ENCODE assay signal across 17 cellular contexts in genomic region chr10:75653761-75654160, GRCh38.
DNase-seq lines count a peak whose midpoint lies in the region; ATAC-seq and TF ChIP-seq lines count a peak whose summit lies in the region.
"Had no signal": no experiment of that assay in that cellular context is flagged by ENCODE, and none has a peak within 500 bp of the region (broad histone marks: within the 10 kb centered on the region; RNA-seq: fewer than 3 reads in every experiment).

No MANE protein-coding gene starts in this region.

- no peak overlapping the region for H2AFZ ChIP-seq in PC-9

- no peak for ATAC-seq in effector memory CD8-positive, alpha-beta T cell (replicated peaks)
- no peak for ATAC-seq in Right ventricle myocardium superior (ENCODE audit: poor library complexity)
- ATAC-seq: Panc1 had no signal

- H3F3A ChIP-seq in PC-9 (ENCODE audit: insufficient read depth, low read depth), result peaks cover 3% of the 10 kb centered on the region; the same call in 1 of the 2 replicates

- H3K79me2 ChIP-seq in PC-9 (ENCODE audit: low read depth), result no peaks in the 10 kb centered on the region

- H3K4me3 ChIP-seq in PC-9 (no peak overlapping the region), coronary artery (no peak overlapping the region), skeletal muscle tissue (ENCODE audit: low read length in 3 of 3) (no peak overlapping the region)
- H3K4me3 ChIP-seq: SK-N-MC had no signal

- H3K9me3 Mint-ChIP-seq in effector memory CD8-positive, alpha-beta T cell, result peaks cover 0 to 6% of the 10 kb centered on the region in 2 donors

- no peaks in the 10 kb centered on the region for H3K4me1 Mint-ChIP-seq in effector memory CD8-positive, alpha-beta T cell (ENCODE audit: low read depth in 2 of 2)

- H3K9me3 ChIP-seq in PC-9 (ENCODE audit: insufficient read depth, low read depth) (no peaks in the 10 kb centered on the region), skeletal muscle tissue (ENCODE audit: control insufficient read depth in 3 of 3, low read length in 3 of 3) (no peaks in the 10 kb centered on the region)

- CTCF ChIA-PET in PC-9 (lab: Charles Lee), result no interaction called here

- H3K4me3 Mint-ChIP-seq in effector memory CD8-positive, alpha-beta T cell, result no peak overlapping the region

- TF ChIP-seq CTCF in PC-9 (conservative IDR thresholded peaks at IDR 0.05) (no peak), coronary artery (IDR thresholded peaks at IDR 0.05) (no peak)

- POLR2A ChIA-PET in PC-9 (lab: Charles Lee; ENCODE audit: unreplicated experiment), result no interaction called here

- H3K27me3 ChIP-seq in PC-9 (ENCODE audit: insufficient read depth, low read depth) (no peaks in the 10 kb centered on the region), skeletal muscle tissue (ENCODE audit: control insufficient read depth in 3 of 3, insufficient read depth in 3 of 3, low read length in 3 of 3) (no peaks in the 10 kb centered on the region)

- peak overlapping the region; percentile 6; the same call in 1 of the 2 replicates for H3K27ac ChIP-seq in PC-9
- H3K27ac ChIP-seq in coronary artery, result peak overlapping the region; percentile 51 to 58
- H3K27ac ChIP-seq in skeletal muscle tissue (ENCODE audit: low read depth, low read length), result peak overlapping the region; percentile 8
- H3K27ac ChIP-seq: SK-N-MC had no signal

- H3K9ac ChIP-seq in skeletal muscle tissue (ENCODE audit: low read depth in 1 of 3, low read length in 3 of 3), result no peak overlapping the region

- H3K4me1 ChIP-seq in PC-9 (replicated peaks; ENCODE audit: insufficient read depth) (peaks cover 16% of the 10 kb centered on the region), skeletal muscle tissue (ENCODE audit: control insufficient read depth in 3 of 3, insufficient read depth in 3 of 3, low read length in 3 of 3) (peaks cover 8 to 15% (median 9%) of the 10 kb centered on the region in 3 donors)

- no peaks in the 10 kb centered on the region for H3K9me2 ChIP-seq in PC-9 (ENCODE audit: insufficient read depth)

- H3K36me3 ChIP-seq in PC-9 (ENCODE audit: low read depth), result no peaks in the 10 kb centered on the region
- H3K36me3 ChIP-seq in skeletal muscle tissue (ENCODE audit: control insufficient read depth in 3 of 3, insufficient read depth in 3 of 3, low read length in 3 of 3), result no peaks in the 10 kb centered on the region

- intact Hi-C loops in PC-9 (cut with micrococcal nuclease; ENCODE audit: unreplicated experiment) (no loop called here), Right ventricle myocardium superior (cut with DNase I) (no loop called here)

- no peaks in the 10 kb centered on the region for H3K36me3 Mint-ChIP-seq in effector memory CD8-positive, alpha-beta T cell (ENCODE audit: insufficient read depth)

- BruUV-seq in PC-9 (replicated peaks; lab: Mats Ljungman, UMichigan), result no TSS peak

- H3K27me3 Mint-ChIP-seq in effector memory CD8-positive, alpha-beta T cell, result peaks cover 0 to 14% of the 10 kb centered on the region in 2 donors

- peak overlapping the region; percentile 37 for H3K4me2 ChIP-seq in PC-9

- H4K20me1 ChIP-seq in PC-9 (ENCODE audit: insufficient read depth), result no peaks in the 10 kb centered on the region

- no peak overlapping the region for H3K27ac Mint-ChIP-seq in effector memory CD8-positive, alpha-beta T cell

- DNase-seq in 8988T, result peak; percentile 11
- peak in 1 of 2 experiments; percentile 56 for DNase-seq in PC-9
- DNase-seq in coronary artery (ENCODE audit: low spot score), result no peak
- DNase-seq in effector memory CD8-positive, alpha-beta T cell, result no peak
- no peak for DNase-seq in Right ventricle myocardium superior
- no peak for DNase-seq in T1000 (lab: John Stamatoyannopoulos, UW)
- DNase-seq in germinal center (ENCODE audit: low spot score), result no peak
- DNase-seq: HCEC 1CT, KG1, MM.1S, NCI-H2029, NCI-H446 treated with DMSO at 0.1 percent for 48 hours, NCI-H526 treated with DMSO at 0.1 percent for 48 hours, SIG-M5 had no signal
